ENCODE assay signal across 21 cellular contexts in genomic region chr5:150066436-150066835, GRCh38. TPM values are rescaled to one million over a fixed set of nuclear protein-coding genes. Genes with fewer than 3 reads are reported as not detected.
DNase-seq lines count a peak whose midpoint lies in the region; ATAC-seq, FAIRE-seq and TF ChIP-seq lines count a peak whose summit lies in the region.
"Had no signal": no experiment of that assay in that cellular context is flagged by ENCODE, and none has a peak within 500 bp of the region (broad histone marks: within the 10 kb centered on the region; RNA-seq: fewer than 3 reads in every experiment).

No MANE protein-coding gene starts in this region.

- H2AFZ ChIP-seq in astrocyte (ENCODE audit: low read depth, low read length): peak overlapping the region; percentile 31

- H3K27me3 ChIP-seq in Caco-2 (replicated peaks; ENCODE audit: control insufficient read depth, insufficient read depth, low read length) (no peaks in the 10 kb centered on the region), astrocyte (ENCODE audit: insufficient read depth, low read length) (no peaks in the 10 kb centered on the region), rectal smooth muscle tissue (ENCODE audit: control insufficient read depth, insufficient read depth, low read length) (no peaks in the 10 kb centered on the region)

- peak overlapping the region; percentile 42 for H3K27ac Mint-ChIP-seq in T-helper 1 cell treated with Interleukin-12 subunit alpha and Interleukin-12 subunit beta and Interleukin-4 antibody, amounts not matched to agents 30 μg/mL and 1 μg/mL, for 36 hours
- H3K27ac Mint-ChIP-seq in Caco-2 (ENCODE audit: unreplicated experiment) (peak overlapping the region; percentile 36), astrocyte (ENCODE audit: unreplicated experiment) (peak overlapping the region; percentile 69)
- H3K27ac Mint-ChIP-seq: activated naive CD4-positive, alpha-beta T cell treated with anti-CD3 and anti-CD28 coated beads, Interleukin-2, amount 50 U/mL, for 24 hours; B cell; nephron had no signal

- intact Hi-C loops in Caco-2 (cut with micrococcal nuclease; ENCODE audit: unreplicated experiment): no loop called here

- TF ChIP-seq CTCF in Caco-2 (IDR thresholded peaks at IDR 0.05; ENCODE audit: insufficient read depth in 1 of 2, low read depth in 1 of 2, low read length in 1 of 2, severe bottlenecking in 1 of 2, unreplicated experiment in 1 of 2) (no peak), astrocyte (IDR thresholded peaks at IDR 0.05; ENCODE audit: insufficient read depth, low read depth, low read length) (no peak)

- H4K20me1 ChIP-seq in astrocyte (ENCODE audit: insufficient read depth, low read length): no peaks in the 10 kb centered on the region

- no peaks in the 10 kb centered on the region for H3K79me2 ChIP-seq in astrocyte (ENCODE audit: insufficient read depth, low read length)

- no peak overlapping the region for H3K4me3 Mint-ChIP-seq in T-helper 1 cell treated with Interleukin-12 subunit alpha and Interleukin-12 subunit beta and Interleukin-4 antibody, amounts not matched to agents 30 μg/mL and 1 μg/mL, for 36 hours
- H3K4me3 Mint-ChIP-seq in Caco-2 (ENCODE audit: unreplicated experiment): no peak overlapping the region
- no peak overlapping the region for H3K4me3 Mint-ChIP-seq in astrocyte (ENCODE audit: unreplicated experiment)
- H3K4me3 Mint-ChIP-seq: activated naive CD4-positive, alpha-beta T cell treated with anti-CD3 and anti-CD28 coated beads, Interleukin-2, amount 50 U/mL, for 24 hours; B cell; nephron had no signal

- H3K9me3 Mint-ChIP-seq in T-helper 1 cell treated with Interleukin-12 subunit alpha and Interleukin-12 subunit beta and Interleukin-4 antibody, amounts not matched to agents 30 μg/mL and 1 μg/mL, for 36 hours: no peaks in the 10 kb centered on the region
- H3K9me3 Mint-ChIP-seq in Caco-2 (ENCODE audit: unreplicated experiment) (no peaks in the 10 kb centered on the region), astrocyte (ENCODE audit: unreplicated experiment) (no peaks in the 10 kb centered on the region)
- H3K9me3 Mint-ChIP-seq: activated naive CD4-positive, alpha-beta T cell treated with anti-CD3 and anti-CD28 coated beads, Interleukin-2, amount 50 U/mL, for 24 hours; nephron had no signal

- peaks cover 6% of the 10 kb centered on the region; the same call in 1 of the 2 replicates for H3K4me1 ChIP-seq in Caco-2
- peaks cover 46% of the 10 kb centered on the region for H3K4me1 ChIP-seq in astrocyte (ENCODE audit: insufficient read depth, low read length)
- no peaks in the 10 kb centered on the region for H3K4me1 ChIP-seq in rectal smooth muscle tissue (ENCODE audit: control insufficient read depth, insufficient read depth, low read length)
- H3K4me1 ChIP-seq: prostate gland had no signal

- BruUV-seq in Caco-2 (replicated peaks; lab: Mats Ljungman, UMichigan): no TSS peak

- no peaks in the 10 kb centered on the region for H3K36me3 Mint-ChIP-seq in T-helper 1 cell treated with Interleukin-12 subunit alpha and Interleukin-12 subunit beta and Interleukin-4 antibody, amounts not matched to agents 30 μg/mL and 1 μg/mL, for 36 hours (ENCODE audit: low read depth)
- H3K36me3 Mint-ChIP-seq in Caco-2 (ENCODE audit: insufficient read depth, unreplicated experiment): no peaks in the 10 kb centered on the region
- H3K36me3 Mint-ChIP-seq in astrocyte (ENCODE audit: low read depth, unreplicated experiment): no peaks in the 10 kb centered on the region
- H3K36me3 Mint-ChIP-seq: activated naive CD4-positive, alpha-beta T cell treated with anti-CD3 and anti-CD28 coated beads, Interleukin-2, amount 50 U/mL, for 24 hours had no signal

- peak overlapping the region; percentile 71 for H3K4me2 ChIP-seq in astrocyte (ENCODE audit: low read length)

- H3K27me3 Mint-ChIP-seq in T-helper 1 cell treated with Interleukin-12 subunit alpha and Interleukin-12 subunit beta and Interleukin-4 antibody, amounts not matched to agents 30 μg/mL and 1 μg/mL, for 36 hours (ENCODE audit: low read depth): peaks cover 5% of the 10 kb centered on the region
- H3K27me3 Mint-ChIP-seq in Caco-2 (ENCODE audit: insufficient read depth, unreplicated experiment) (no peaks in the 10 kb centered on the region), astrocyte (ENCODE audit: low read depth, unreplicated experiment) (peaks cover 2% of the 10 kb centered on the region)
- H3K27me3 Mint-ChIP-seq: activated naive CD4-positive, alpha-beta T cell treated with anti-CD3 and anti-CD28 coated beads, Interleukin-2, amount 50 U/mL, for 24 hours; B cell had no signal

- H3K9ac ChIP-seq in astrocyte (ENCODE audit: low read length) (peak overlapping the region; percentile 46), rectal smooth muscle tissue (ENCODE audit: low read length) (no peak overlapping the region)

- CTCF ChIA-PET in Caco-2 (lab: Charles Lee): no interaction called here

- peak overlapping the region; percentile 61 for H3K27ac ChIP-seq in astrocyte (ENCODE audit: low read depth, low read length)
- H3K27ac ChIP-seq in rectal smooth muscle tissue (ENCODE audit: low read depth, low read length): peak overlapping the region; percentile 20
- H3K27ac ChIP-seq: prostate gland, RWPE1 had no signal

- no peak for FAIRE-seq in astrocyte (lab: Jason Lieb, UNC)

- H3K4me3 ChIP-seq in Caco-2 (ENCODE audit: low read depth, low read length) (no peak overlapping the region), astrocyte (ENCODE audit: insufficient read depth, low read depth, low read length) (no peak overlapping the region), rectal smooth muscle tissue (ENCODE audit: low read length) (no peak overlapping the region)
- H3K4me3 ChIP-seq: prostate gland had no signal

- peaks cover 17% of the 10 kb centered on the region for H3K4me1 Mint-ChIP-seq in T-helper 1 cell treated with Interleukin-12 subunit alpha and Interleukin-12 subunit beta and Interleukin-4 antibody, amounts not matched to agents 30 μg/mL and 1 μg/mL, for 36 hours (ENCODE audit: low read depth)
- peaks cover 6% of the 10 kb centered on the region for H3K4me1 Mint-ChIP-seq in Caco-2 (ENCODE audit: low read depth, unreplicated experiment)
- peaks cover 50% of the 10 kb centered on the region for H3K4me1 Mint-ChIP-seq in astrocyte (ENCODE audit: low read depth, unreplicated experiment)
- H3K4me1 Mint-ChIP-seq: activated naive CD4-positive, alpha-beta T cell treated with anti-CD3 and anti-CD28 coated beads, Interleukin-2, amount 50 U/mL, for 24 hours had no signal

- POLR2A ChIA-PET in Caco-2 (lab: Charles Lee): no interaction called here

- ATAC-seq in HG03159 (IDR thresholded peaks at IDR 0.05; ENCODE audit: unreplicated experiment) (no peak), GM19324 (IDR thresholded peaks at IDR 0.05; ENCODE audit: low FRiP score, unreplicated experiment) (no peak)

- no peak for DNase-seq in T-helper 1 cell
- no peak for DNase-seq in Caco-2
- no peak for DNase-seq in astrocyte (ENCODE audit: low read depth)
- no peak for DNase-seq in NCI-H2107 treated with DMSO at 0.1 percent for 48 hours (lab: John Stamatoyannopoulos, UW; ENCODE audit: unreplicated experiment)
- DNase-seq: 8988T; activated CD4-positive, alpha-beta T cell treated with anti-CD3 and anti-CD28 coated beads for 48 hours; activated CD8-positive, alpha-beta memory T cell treated with anti-CD3 and anti-CD28 coated beads, Interleukin-2, amount 50 U/mL, for 4 hours; mesendoderm; NCI-H1417 treated with DMSO at 0.1 percent for 48 hours; NCI-H526 treated with DMSO at 0.1 percent for 48 hours; stimulated activated CD4-positive, alpha-beta T cell treated with anti-CD3 and anti-CD28 coated beads, Interleukin-4, amount 100 ng/mL, for 24 hours had no signal

- H3K9me3 ChIP-seq in Caco-2 (no peaks in the 10 kb centered on the region), astrocyte (ENCODE audit: insufficient read depth, low read depth, low read length) (no peaks in the 10 kb centered on the region)
- H3K9me3 ChIP-seq: prostate gland had no signal

- H3K36me3 ChIP-seq in Caco-2 (ENCODE audit: control insufficient read depth, insufficient read depth, low read length) (no peaks in the 10 kb centered on the region), astrocyte (ENCODE audit: insufficient read depth, low read length) (no peaks in the 10 kb centered on the region), rectal smooth muscle tissue (ENCODE audit: control insufficient read depth, insufficient read depth, low read length) (no peaks in the 10 kb centered on the region)
- H3K36me3 ChIP-seq: prostate gland had no signal

RNA-seq across cellular contexts. Expression of gene CSF1R, which starts 19.9 kb away (rescaled TPM):
- total RNA-seq in Caco-2 (2022): 5.8 and 8.2 TPM in 2 replicates
- 1.4 and 1.6 TPM in 2 replicates for total RNA-seq in astrocyte
- total RNA-seq: fibroblast of lung had no signal
